In the genomic region with DNA sequence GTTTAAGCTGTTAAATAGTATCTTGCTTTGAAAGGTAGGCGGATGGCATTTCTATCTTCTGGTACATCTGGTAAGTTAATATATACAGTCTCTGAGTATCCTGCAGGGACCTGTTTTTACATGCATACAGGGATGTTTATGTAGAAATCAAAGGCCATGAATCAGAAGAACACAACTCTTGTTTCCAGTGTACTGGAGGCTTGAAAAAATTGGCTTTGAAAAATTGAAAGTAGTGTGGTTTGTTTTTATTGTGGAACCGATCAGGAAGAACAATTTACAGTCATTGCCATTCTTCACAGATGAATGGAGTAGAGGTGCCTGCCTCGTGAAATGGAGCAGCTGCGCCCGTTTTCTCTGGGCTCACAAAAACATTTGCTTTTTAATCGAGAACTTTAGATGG, we compare ENCODE assay signal across 8 cellular contexts. TPM values are rescaled to one million over a fixed set of nuclear protein-coding genes. Genes with fewer than 3 reads are reported as not detected.
DNase-seq lines count a peak whose midpoint lies in the region; ATAC-seq, FAIRE-seq and TF ChIP-seq lines count a peak whose summit lies in the region.

No MANE protein-coding gene starts in this region.

- no peak for TF ChIP-seq CTCF in ascending aorta (IDR thresholded peaks at IDR 0.05)

- H3K4me1 ChIP-seq in small intestine (ENCODE audit: control insufficient read depth in 2 of 2, insufficient read depth in 1 of 2, low read depth in 1 of 2, low read length in 1 of 2) (peaks cover 0 to 2% of the 10 kb centered on the region in 2 donors), ascending aorta (no peaks in the 10 kb centered on the region)

- DNase-seq in SK-MEL-5 (ENCODE audit: low read depth, low spot score) = peak; percentile 15
- DNase-seq in kidney glomerular epithelial cell (lab: John Stamatoyannopoulos, UW) = peak; percentile 39
- no peak for DNase-seq in caudate nucleus (lab: John Stamatoyannopoulos, UW)
- no peak for DNase-seq in small intestine
- DNase-seq in ascending aorta (ENCODE audit: low spot score in 2 of 2) = no peak

- H3K9me3 ChIP-seq in small intestine (ENCODE audit: control insufficient read depth, low read depth) (no peaks in the 10 kb centered on the region), ascending aorta (no peaks in the 10 kb centered on the region)

- H3K36me3 ChIP-seq in small intestine (ENCODE audit: control insufficient read depth in 2 of 2, insufficient read depth in 2 of 2, low read length in 2 of 2) (no peaks in the 10 kb centered on the region), ascending aorta (no peaks in the 10 kb centered on the region)

- H3K27me3 ChIP-seq in small intestine (ENCODE audit: control insufficient read depth in 2 of 2, insufficient read depth in 2 of 2, low read length in 2 of 2) (no peaks in the 10 kb centered on the region), ascending aorta (no peaks in the 10 kb centered on the region)

- WGBS in small intestine, 3 donors = 66 to 78% (median 67%) methylated on average over 6 of the region's 6 CpGs

- ATAC-seq in GM18517 (IDR thresholded peaks at IDR 0.05; ENCODE audit: unreplicated experiment) = peak; percentile 40
- ATAC-seq in HG03064 (IDR thresholded peaks at IDR 0.05; ENCODE audit: low read depth, unreplicated experiment) = peak; percentile 47
- ATAC-seq in HG02938 (IDR thresholded peaks at IDR 0.05; ENCODE audit: unreplicated experiment) = no peak

- FAIRE-seq in small intestine (lab: Jason Lieb, UNC) = no peak

- intact Hi-C loops in ascending aorta (cut with DNase I) = no loop called here

- in situ Hi-C loops in SK-MEL-5 (cut with HindIII; ENCODE audit: low pct_unique_long_range_greater_than_20kb, low sequenced_read_pairs) = no loop called here

- H3K4me3 ChIP-seq in small intestine (ENCODE audit: low read depth in 1 of 2, low read length in 2 of 2) (no peak overlapping the region), ascending aorta (no peak overlapping the region)

- H3K27ac ChIP-seq in caudate nucleus (ENCODE audit: low read depth, low read length) = no peak overlapping the region
- no peak overlapping the region for H3K27ac ChIP-seq in small intestine (ENCODE audit: low read depth in 1 of 2, low read length in 1 of 2)
- H3K27ac ChIP-seq in ascending aorta = no peak overlapping the region

RNA-seq across cellular contexts. Expression of gene RPA3, which starts 54.0 kb away (rescaled TPM):
- total RNA-seq in SK-MEL-5 (2014; rRNA removed; shearing (Covaris generic)) = 53.7 and 81.2 TPM in 2 replicates
- 34.6 and 57.4 TPM in 2 replicates for polyA plus RNA-seq in SK-MEL-5 (2015; cell fraction: cytosol; rRNA removed)
- polyA plus RNA-seq in SK-MEL-5 (2015; cell fraction: nucleus; rRNA removed) = 49.6 and 60.3 TPM in 2 replicates
- polyA plus RNA-seq in small intestine = 10 to 100 TPM; 30.0 to 37.2 (median 36.0) TPM
- 0.96 TPM for total RNA-seq in ascending aorta

Comparison
In these comparisons a context has a peak if more than half of its experiments do, and no peak if none do; other contexts are left out.
1. DNase-seq: peak in SK-MEL-5 (single experiment) and kidney glomerular epithelial cell (single experiment); none in caudate nucleus (0 of 61), small intestine (single experiment) and ascending aorta (0 of 2).
2. RNA of gene RPA3, which starts 54.0 kb away (total RNA-seq): 53.7 to 81.2 TPM in SK-MEL-5; 0.96 TPM in ascending aorta (single experiment); every median in the first group is over 10 times any median in the second.